11 cellular contexts compared by ENCODE assay signal in genomic region chr12:39033789-39034188, GRCh38.
DNase-seq lines count a peak whose midpoint lies in the region; ATAC-seq, FAIRE-seq and TF ChIP-seq lines count a peak whose summit lies in the region.
"Had no signal": no experiment of that assay in that cellular context is flagged by ENCODE, and none has a peak within 500 bp of the region (broad histone marks: within the 10 kb centered on the region; RNA-seq: fewer than 3 reads in every experiment).

No MANE protein-coding gene starts in this region.

- TF ChIP-seq CTCF in HEK293 (tag by site-specific recombination; IDR thresholded peaks at IDR 0.05) = no peak
- no peak for TF ChIP-seq CTCF in bronchial epithelial cell (IDR thresholded peaks at IDR 0.05; ENCODE audit: insufficient read depth, low read length, severe bottlenecking)

- no peak for FAIRE-seq in bronchial epithelial cell (lab: Jason Lieb, UNC)
- FAIRE-seq: H54 had no signal

- peaks cover 22% of the 10 kb centered on the region for H3K4me1 ChIP-seq in HEK293 (ENCODE audit: control insufficient read depth, insufficient read depth, low read length)

- no peak for ATAC-seq in HG03025 (IDR thresholded peaks at IDR 0.05; ENCODE audit: low FRiP score, unreplicated experiment)

- CTCF ChIA-PET in HEK293 (lab: Yijun Ruan, JAX) = no interaction called here

- no peaks in the 10 kb centered on the region for H3K9me3 ChIP-seq in HEK293 (ENCODE audit: control insufficient read depth, insufficient read depth, low read depth, low read length)
- H3K9me3 ChIP-seq: BE2C had no signal

- H3K36me3 ChIP-seq in HEK293 (ENCODE audit: control insufficient read depth in 2 of 2, insufficient read depth in 1 of 2, low read length in 2 of 2) (no peaks in the 10 kb centered on the region), bronchial epithelial cell (ENCODE audit: control insufficient read depth, insufficient read depth, low read length) (no peaks in the 10 kb centered on the region)
- H3K36me3 ChIP-seq: BE2C had no signal

- POLR2A ChIA-PET in HEK293 (lab: Yijun Ruan, JAX) = no interaction called here

- no peaks in the 10 kb centered on the region for H3K27me3 ChIP-seq in bronchial epithelial cell (ENCODE audit: control insufficient read depth, insufficient read depth, low read length)
- H3K27me3 ChIP-seq: BE2C had no signal

- in situ Hi-C loops in ACHN (cut with HindIII; ENCODE audit: low pct_ligation_motif_present, low pct_unique_long_range_greater_than_20kb, low sequenced_read_pairs) = no loop called here

- H3K27ac ChIP-seq in HEK293 (ENCODE audit: extremely low read depth, low read depth, low read length) = no peak overlapping the region
- H3K27ac ChIP-seq: C4-2B had no signal

- peak; percentile 45 to 48 for DNase-seq in SHP77 (lab: John Stamatoyannopoulos, UW)
- no peak for DNase-seq in SHP77 treated with DMSO at 0.1 percent for 48 hours (lab: John Stamatoyannopoulos, UW)
- peak; percentile 7 for DNase-seq in bronchial epithelial cell (ENCODE audit: low read depth)
- no peak for DNase-seq in ACHN
- no peak for DNase-seq in stimulated activated CD4-positive, alpha-beta T cell treated with anti-CD3 and anti-CD28 coated beads, Interleukin-15, amount 100 ng/mL, for 24 hours
- DNase-seq: BE2C; CD4-positive, alpha-beta memory T cell had no signal

- no peak overlapping the region for H3K4me3 ChIP-seq in HEK293 (ENCODE audit: low read depth, low read length)
- no peak overlapping the region for H3K4me3 ChIP-seq in bronchial epithelial cell (ENCODE audit: low read depth, low read length)

TF ChIP-seq in HEK293, 187 proteins besides CTCF, POLR2A, EP300 and RAD21 (continues in another document):
- TF ChIP-seq ZNF335 (tag by site-specific recombination; conservative IDR thresholded peaks at IDR 0.05) (peak; percentile 42; the same call in 1 of the 2 replicates), OVOL3 (tag by site-specific recombination; IDR thresholded peaks at IDR 0.05) (no peak), ZNF639 (tag by site-specific recombination; IDR thresholded peaks at IDR 0.05) (no peak), ZNF544 (tag by site-specific recombination; IDR thresholded peaks at IDR 0.05) (no peak), ZNF76 (tag by site-specific recombination; IDR thresholded peaks at IDR 0.05; ENCODE audit: borderline replicate concordance, low read depth) (0 out of 2 replicates have a peak, but pooled peaks have one; percentile 25), ZNF423 (tag by site-specific recombination; IDR thresholded peaks at IDR 0.05) (no peak), KLF10 (tag by site-specific recombination; IDR thresholded peaks at IDR 0.05) (no peak), ZNF658 (tag by site-specific recombination; IDR thresholded peaks at IDR 0.05) (no peak), ZNF19 (tag by site-specific recombination; IDR thresholded peaks at IDR 0.05; ENCODE audit: low read depth) (no peak), ZNF707 (tag by site-specific recombination; IDR thresholded peaks at IDR 0.05) (no peak), ZNF600 (tag by site-specific recombination; IDR thresholded peaks at IDR 0.05) (no peak), ZNF202 (tag by site-specific recombination; IDR thresholded peaks at IDR 0.05; ENCODE audit: borderline replicate concordance) (no peak), HOXA7 (CRISPR knock-in tag; IDR thresholded peaks at IDR 0.05; ENCODE audit: borderline replicate concordance) (no peak)
- TF ChIP-seq, protein P1, sequence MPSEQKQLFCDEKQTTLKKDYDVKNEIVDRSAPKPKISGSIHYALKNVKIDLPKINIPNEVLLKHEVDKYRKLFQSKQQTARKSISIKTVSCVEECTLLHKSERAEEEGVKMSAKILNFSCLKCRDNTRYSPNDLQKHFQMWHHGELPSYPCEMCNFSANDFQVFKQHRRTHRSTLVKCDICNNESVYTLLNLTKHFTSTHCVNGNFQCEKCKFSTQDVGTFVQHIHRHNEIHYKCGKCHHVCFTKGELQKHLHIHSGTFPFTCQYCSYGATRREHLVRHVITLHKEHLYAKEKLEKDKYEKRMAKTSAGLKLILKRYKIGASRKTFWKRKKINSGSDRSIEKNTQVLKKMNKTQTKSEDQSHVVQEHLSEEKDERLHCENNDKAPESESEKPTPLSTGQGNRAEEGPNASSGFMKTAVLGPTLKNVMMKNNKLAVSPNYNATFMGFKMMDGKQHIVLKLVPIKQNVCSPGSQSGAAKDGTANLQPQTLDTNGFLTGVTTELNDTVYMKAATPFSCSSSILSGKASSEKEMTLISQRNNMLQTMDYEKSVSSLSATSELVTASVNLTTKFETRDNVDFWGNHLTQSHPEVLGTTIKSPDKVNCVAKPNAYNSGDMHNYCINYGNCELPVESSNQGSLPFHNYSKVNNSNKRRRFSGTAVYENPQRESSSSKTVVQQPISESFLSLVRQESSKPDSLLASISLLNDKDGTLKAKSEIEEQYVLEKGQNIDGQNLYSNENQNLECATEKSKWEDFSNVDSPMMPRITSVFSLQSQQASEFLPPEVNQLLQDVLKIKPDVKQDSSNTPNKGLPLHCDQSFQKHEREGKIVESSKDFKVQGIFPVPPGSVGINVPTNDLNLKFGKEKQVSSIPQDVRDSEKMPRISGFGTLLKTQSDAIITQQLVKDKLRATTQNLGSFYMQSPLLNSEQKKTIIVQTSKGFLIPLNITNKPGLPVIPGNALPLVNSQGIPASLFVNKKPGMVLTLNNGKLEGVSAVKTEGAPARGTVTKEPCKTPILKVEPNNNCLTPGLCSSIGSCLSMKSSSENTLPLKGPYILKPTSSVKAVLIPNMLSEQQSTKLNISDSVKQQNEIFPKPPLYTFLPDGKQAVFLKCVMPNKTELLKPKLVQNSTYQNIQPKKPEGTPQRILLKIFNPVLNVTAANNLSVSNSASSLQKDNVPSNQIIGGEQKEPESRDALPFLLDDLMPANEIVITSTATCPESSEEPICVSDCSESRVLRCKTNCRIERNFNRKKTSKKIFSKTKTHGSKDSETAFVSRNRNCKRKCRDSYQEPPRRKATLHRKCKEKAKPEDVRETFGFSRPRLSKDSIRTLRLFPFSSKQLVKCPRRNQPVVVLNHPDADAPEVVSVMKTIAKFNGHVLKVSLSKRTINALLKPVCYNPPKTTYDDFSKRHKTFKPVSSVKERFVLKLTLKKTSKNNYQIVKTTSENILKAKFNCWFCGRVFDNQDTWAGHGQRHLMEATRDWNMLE (tag by site-specific recombination; conservative IDR thresholded peaks at IDR 0.05; ENCODE audit: low read depth) = no peak
- TF ChIP-seq, protein P2, sequence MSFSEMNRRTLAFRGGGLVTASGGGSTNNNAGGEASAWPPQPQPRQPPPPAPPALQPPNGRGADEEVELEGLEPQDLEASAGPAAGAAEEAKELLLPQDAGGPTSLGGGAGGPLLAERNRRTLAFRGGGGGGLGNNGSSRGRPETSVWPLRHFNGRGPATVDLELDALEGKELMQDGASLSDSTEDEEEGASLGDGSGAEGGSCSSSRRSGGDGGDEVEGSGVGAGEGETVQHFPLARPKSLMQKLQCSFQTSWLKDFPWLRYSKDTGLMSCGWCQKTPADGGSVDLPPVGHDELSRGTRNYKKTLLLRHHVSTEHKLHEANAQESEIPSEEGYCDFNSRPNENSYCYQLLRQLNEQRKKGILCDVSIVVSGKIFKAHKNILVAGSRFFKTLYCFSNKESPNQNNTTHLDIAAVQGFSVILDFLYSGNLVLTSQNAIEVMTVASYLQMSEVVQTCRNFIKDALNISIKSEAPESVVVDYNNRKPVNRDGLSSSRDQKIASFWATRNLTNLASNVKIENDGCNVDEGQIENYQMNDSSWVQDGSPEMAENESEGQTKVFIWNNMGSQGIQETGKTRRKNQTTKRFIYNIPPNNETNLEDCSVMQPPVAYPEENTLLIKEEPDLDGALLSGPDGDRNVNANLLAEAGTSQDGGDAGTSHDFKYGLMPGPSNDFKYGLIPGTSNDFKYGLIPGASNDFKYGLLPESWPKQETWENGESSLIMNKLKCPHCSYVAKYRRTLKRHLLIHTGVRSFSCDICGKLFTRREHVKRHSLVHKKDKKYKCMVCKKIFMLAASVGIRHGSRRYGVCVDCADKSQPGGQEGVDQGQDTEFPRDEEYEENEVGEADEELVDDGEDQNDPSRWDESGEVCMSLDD (tag by site-specific recombination; IDR thresholded peaks at IDR 0.05) = no peak
- TF ChIP-seq, protein P3, sequence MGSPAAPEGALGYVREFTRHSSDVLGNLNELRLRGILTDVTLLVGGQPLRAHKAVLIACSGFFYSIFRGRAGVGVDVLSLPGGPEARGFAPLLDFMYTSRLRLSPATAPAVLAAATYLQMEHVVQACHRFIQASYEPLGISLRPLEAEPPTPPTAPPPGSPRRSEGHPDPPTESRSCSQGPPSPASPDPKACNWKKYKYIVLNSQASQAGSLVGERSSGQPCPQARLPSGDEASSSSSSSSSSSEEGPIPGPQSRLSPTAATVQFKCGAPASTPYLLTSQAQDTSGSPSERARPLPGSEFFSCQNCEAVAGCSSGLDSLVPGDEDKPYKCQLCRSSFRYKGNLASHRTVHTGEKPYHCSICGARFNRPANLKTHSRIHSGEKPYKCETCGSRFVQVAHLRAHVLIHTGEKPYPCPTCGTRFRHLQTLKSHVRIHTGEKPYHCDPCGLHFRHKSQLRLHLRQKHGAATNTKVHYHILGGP (tag by site-specific recombination; IDR thresholded peaks at IDR 0.05) = no peak

Comparison
In these comparisons a context has a peak if more than half of its experiments do, and no peak if none do; other contexts are left out.
1. DNase-seq: peak in SHP77 (2 of 2) and bronchial epithelial cell (single experiment); none in SHP77 treated with DMSO at 0.1 percent for 48 hours (single experiment), ACHN (single experiment) and stimulated activated CD4-positive, alpha-beta T cell treated with anti-CD3 and anti-CD28 coated beads, Interleukin-15, amount 100 ng/mL, for 24 hours (single experiment).